35 cellular contexts compared by ENCODE assay signal in genomic region chrX:133294126-133294525, GRCh38.
DNase-seq lines count a peak whose midpoint lies in the region; ATAC-seq, FAIRE-seq and TF ChIP-seq lines count a peak whose summit lies in the region.
"Had no signal": no experiment of that assay in that cellular context is flagged by ENCODE, and none has a peak within 500 bp of the region (broad histone marks: within the 10 kb centered on the region; RNA-seq: fewer than 3 reads in every experiment).

No MANE protein-coding gene starts in this region.

- TF ChIP-seq POLR2A in H1 (IDR thresholded peaks at IDR 0.05; ENCODE audit: control extremely low read depth in 1 of 2, low read depth in 2 of 2, low read length in 2 of 2) (no peak), thyroid gland (IDR thresholded peaks at IDR 0.05) (no peak), heart left ventricle (IDR thresholded peaks at IDR 0.05) (no peak)

- peak; percentile 35 for DNase-seq in AG10803 (ENCODE audit: low read depth)
- peak; percentile 88 for DNase-seq in M059J (ENCODE audit: low read depth)
- no peak for DNase-seq in H1 (ENCODE audit: low read depth in 1 of 2, low spot score in 2 of 2)
- DNase-seq in myocyte (ENCODE audit: low read depth): peak; percentile 0
- DNase-seq in thyroid gland: no peak
- no peak for DNase-seq in DMS 273 (lab: John Stamatoyannopoulos, UW; ENCODE audit: unreplicated experiment)
- DNase-seq in heart left ventricle: no peak
- no peak for DNase-seq in activated CD8-positive, alpha-beta T cell treated with anti-CD3 and anti-CD28 coated beads, Interleukin-2, amount 10 ng/mL, durations not matched to agents 7 days and 5 days
- DNase-seq: activated B cell treated with CpG ODN at 0.5 μM for 24 hours; activated naive CD4-positive, alpha-beta T cell treated with anti-CD3 and anti-CD28 coated beads for 36 hours; Caco-2; DND-41; esophagus squamous epithelium; HFFc6; Karpas-422; midbrain; naive thymus-derived CD8-positive, alpha-beta T cell; NCI-H1092 treated with DMSO at 0.1 percent for 48 hours; NCI-H1930; NCI-H526; SIG-M5; stimulated activated CD4-positive, alpha-beta T cell treated with anti-CD3 and anti-CD28 coated beads, Interleukin-1b, Interleukin-23, amount 100 ng/mL, for 48 hours; stimulated activated CD8-positive, alpha-beta memory T cell treated with anti-CD3 and anti-CD28 coated beads, Interleukin-4, amount 100 ng/mL, for 48 hours; stimulated activated naive CD8-positive, alpha-beta T cell treated with anti-CD3 and anti-CD28 coated beads, Interleukin-15, amount 100 ng/mL, for 72 hours; T1000; transverse colon had no signal

- no peak for ATAC-seq in heart left ventricle
- ATAC-seq in activated CD8-positive, alpha-beta T cell treated with anti-CD3 and anti-CD28 coated beads, Interleukin-2, amount 10 ng/mL, durations not matched to agents 7 days and 5 days: no peak
- ATAC-seq: naive thymus-derived CD8-positive, alpha-beta T cell; Panc1; stimulated activated naive CD8-positive, alpha-beta T cell treated with anti-CD3 and anti-CD28 coated beads, Interleukin-15, amount 100 ng/mL, for 72 hours had no signal

- no peak overlapping the region for H2BK20ac ChIP-seq in H1 (ENCODE audit: low read length)

- no peaks in the 10 kb centered on the region for H3K79me2 ChIP-seq in H1 (ENCODE audit: control insufficient read depth in 1 of 2, insufficient read depth in 2 of 2, low read length in 2 of 2)

- no peak overlapping the region for H2AK5ac ChIP-seq in H1 (ENCODE audit: low read depth, low read length)

- H3K36me3 Mint-ChIP-seq in activated CD8-positive, alpha-beta T cell treated with anti-CD3 and anti-CD28 coated beads, Interleukin-2, amount 10 ng/mL, durations not matched to agents 7 days and 5 days (ENCODE audit: low read depth): no peaks in the 10 kb centered on the region
- H3K36me3 Mint-ChIP-seq: naive thymus-derived CD8-positive, alpha-beta T cell had no signal

- intact Hi-C loops in thyroid gland (cut with DNase I) (no loop called here), heart left ventricle (cut with DNase I) (no loop called here)

- TF ChIP-seq RAD21 in H1 (IDR thresholded peaks at IDR 0.05 in 1 of 2, conservative IDR thresholded peaks at IDR 0.05 in 1 of 2; ENCODE audit: low read depth in 2 of 2, low read length in 2 of 2): no peak

- no peak overlapping the region for H4K8ac ChIP-seq in H1 (ENCODE audit: extremely low read depth, insufficient read depth, low read length)

- H3K27me3 Mint-ChIP-seq in activated CD8-positive, alpha-beta T cell treated with anti-CD3 and anti-CD28 coated beads, Interleukin-2, amount 10 ng/mL, durations not matched to agents 7 days and 5 days (ENCODE audit: low read depth): no peaks in the 10 kb centered on the region
- H3K27me3 Mint-ChIP-seq: activated B cell treated with CpG ODN at 0.5 μM for 24 hours; stimulated activated naive CD8-positive, alpha-beta T cell treated with anti-CD3 and anti-CD28 coated beads, Interleukin-15, amount 100 ng/mL, for 72 hours had no signal

- H3K4me3 Mint-ChIP-seq in activated CD8-positive, alpha-beta T cell treated with anti-CD3 and anti-CD28 coated beads, Interleukin-2, amount 10 ng/mL, durations not matched to agents 7 days and 5 days: no peak overlapping the region
- H3K4me3 Mint-ChIP-seq: activated B cell treated with CpG ODN at 0.5 μM for 24 hours; activated naive CD4-positive, alpha-beta T cell treated with anti-CD3 and anti-CD28 coated beads for 36 hours; activated T-helper 1 cell treated with anti-CD3 and anti-CD28 coated beads, Interleukin-12 subunit alpha, Interleukin-12 subunit beta, Interleukin-2, Interleukin-4 antibody, amounts not matched to agents 30 ng/mL and 10 ng/mL and 1 ng/mL, durations not matched to agents 14 hours and 24 hours and 36 hours; HFFc6; naive thymus-derived CD8-positive, alpha-beta T cell; stimulated activated naive CD8-positive, alpha-beta T cell treated with anti-CD3 and anti-CD28 coated beads, Interleukin-15, amount 100 ng/mL, for 72 hours had no signal

- no peak overlapping the region for H2AFZ ChIP-seq in H1 (ENCODE audit: low read length)

- H3K27me3 ChIP-seq in H1 (replicated peaks in 1 of 4; ENCODE audit: control insufficient read depth in 3 of 4, extremely low read depth in 1 of 4, insufficient read depth in 3 of 4, low read length in 3 of 4): no peaks in the 10 kb centered on the region
- H3K27me3 ChIP-seq in thyroid gland: no peaks in the 10 kb centered on the region
- peaks cover 0 to 5% (median 0%) of the 10 kb centered on the region in 9 donors for H3K27me3 ChIP-seq in heart left ventricle
- H3K27me3 ChIP-seq: adrenal gland, esophagus squamous epithelium, transverse colon had no signal

- H3K14ac ChIP-seq in H1 (ENCODE audit: insufficient read length): no peak overlapping the region

- CTCF ChIA-PET in H1 (lab: Charles Lee; ENCODE audit: partially characterized antibody): interaction anchor here (0.7 kb wide), 1 partner anchor 1203 kb away, joined by 3 read pairs; no protein-coding TSS in a partner anchor
- CTCF ChIA-PET in activated CD8-positive, alpha-beta T cell treated with anti-CD3 and anti-CD28 coated beads, Interleukin-2, amount 10 ng/mL, durations not matched to agents 7 days and 5 days (lab: Charles Lee): no interaction called here

- no peak overlapping the region for H3K4me2 ChIP-seq in H1 (ENCODE audit: insufficient read depth in 1 of 2, low read depth in 2 of 2, low read length in 2 of 2)
- H3K4me2 ChIP-seq: BLaER1 treated with 17β-estradiol and CSF1 and Interleukin-3, amounts not matched to agents 10 nM and 100 nM had no signal

- no peak overlapping the region for H3K18ac ChIP-seq in H1 (ENCODE audit: extremely low read depth, low read length)

- POLR2A ChIA-PET in H1 (lab: Charles Lee; ENCODE audit: partially characterized antibody): no interaction called here
- POLR2A ChIA-PET in activated CD8-positive, alpha-beta T cell treated with anti-CD3 and anti-CD28 coated beads, Interleukin-2, amount 10 ng/mL, durations not matched to agents 7 days and 5 days (lab: Charles Lee): no interaction called here

- H3K23ac ChIP-seq in H1 (ENCODE audit: insufficient read length): no peak overlapping the region

- no peak overlapping the region for H3K9ac ChIP-seq in H1 (replicated peaks in 1 of 4; ENCODE audit: extremely low read depth in 1 of 4, low read depth in 3 of 4, low read length in 3 of 4)
- H3K9ac ChIP-seq: BLaER1 treated with 17β-estradiol and CSF1 and Interleukin-3, amounts not matched to agents 10 nM and 100 nM had no signal

- H4K20me1 ChIP-seq in H1 (replicated peaks in 1 of 2; ENCODE audit: control insufficient read depth in 1 of 2, insufficient read depth in 2 of 2, low read length in 2 of 2): no peaks in the 10 kb centered on the region
- H4K20me1 ChIP-seq: BLaER1 treated with 17β-estradiol and CSF1 and Interleukin-3, amounts not matched to agents 10 nM and 100 nM had no signal

- no peak overlapping the region for H3K56ac ChIP-seq in H1 (replicated peaks; ENCODE audit: insufficient read length, low read depth, low read length)

- H4K5ac ChIP-seq in H1 (ENCODE audit: insufficient read length, low read depth, low read length): no peak overlapping the region

- H2BK120ac ChIP-seq in H1 (replicated peaks; ENCODE audit: low read depth, low read length): no peak overlapping the region

- no peaks in the 10 kb centered on the region for H3K23me2 ChIP-seq in H1 (ENCODE audit: low read depth, low read length)

- no peak overlapping the region for H3K27ac ChIP-seq in H1 (ENCODE audit: low read depth, low read length)
- no peak overlapping the region for H3K27ac ChIP-seq in thyroid gland
- H3K27ac ChIP-seq in heart left ventricle: no peak overlapping the region
- H3K27ac ChIP-seq: adrenal gland; BLaER1 treated with 17β-estradiol and CSF1 and Interleukin-3, amounts not matched to agents 10 nM and 100 nM; coronary artery; esophagus squamous epithelium; HL-60; skin epidermis; transverse colon had no signal

- no peaks in the 10 kb centered on the region for H3K79me1 ChIP-seq in H1 (ENCODE audit: low read depth, low read length)

- H4K91ac ChIP-seq in H1 (replicated peaks; ENCODE audit: insufficient read length, low read length): no peak overlapping the region

- FAIRE-seq in H1 (lab: Jason Lieb, UNC): no peak
- FAIRE-seq: bronchial epithelial cell, islet of Langerhans had no signal

- H3K9me3 ChIP-seq in H1 (ENCODE audit: insufficient read depth in 2 of 2, low read depth in 1 of 2, low read length in 1 of 2) (no peaks in the 10 kb centered on the region), thyroid gland (no peaks in the 10 kb centered on the region), heart left ventricle (peaks cover 0 to 6% (median 0%) of the 10 kb centered on the region in 12 donors)
- H3K9me3 ChIP-seq: adrenal gland, Caco-2, esophagus squamous epithelium, transverse colon had no signal

- H3K4me1 Mint-ChIP-seq in activated CD8-positive, alpha-beta T cell treated with anti-CD3 and anti-CD28 coated beads, Interleukin-2, amount 10 ng/mL, durations not matched to agents 7 days and 5 days (ENCODE audit: low read depth): no peaks in the 10 kb centered on the region
- H3K4me1 Mint-ChIP-seq: activated B cell treated with CpG ODN at 0.5 μM for 24 hours; naive thymus-derived CD8-positive, alpha-beta T cell; stimulated activated naive CD8-positive, alpha-beta T cell treated with anti-CD3 and anti-CD28 coated beads, Interleukin-15, amount 100 ng/mL, for 72 hours had no signal

- H3K4ac ChIP-seq in H1 (replicated peaks; ENCODE audit: insufficient read length, low read depth, low read length): no peak overlapping the region

- H2BK12ac ChIP-seq in H1 (ENCODE audit: low read depth, low read length): no peak overlapping the region

- no peak for TF ChIP-seq EP300 in H1 (IDR thresholded peaks at IDR 0.05; ENCODE audit: borderline replicate concordance in 1 of 2, low read depth in 2 of 2, low read length in 2 of 2)

- no peak overlapping the region for H3K27ac Mint-ChIP-seq in activated CD8-positive, alpha-beta T cell treated with anti-CD3 and anti-CD28 coated beads, Interleukin-2, amount 10 ng/mL, durations not matched to agents 7 days and 5 days
- H3K27ac Mint-ChIP-seq: activated B cell treated with CpG ODN at 0.5 μM for 24 hours; activated naive CD4-positive, alpha-beta T cell treated with anti-CD3 and anti-CD28 coated beads for 36 hours; activated T-helper 1 cell treated with anti-CD3 and anti-CD28 coated beads, Interleukin-12 subunit alpha, Interleukin-12 subunit beta, Interleukin-2, Interleukin-4 antibody, amounts not matched to agents 30 ng/mL and 10 ng/mL and 1 ng/mL, durations not matched to agents 14 hours and 24 hours and 36 hours; HFFc6; naive thymus-derived CD8-positive, alpha-beta T cell; stimulated activated naive CD8-positive, alpha-beta T cell treated with anti-CD3 and anti-CD28 coated beads, Interleukin-15, amount 100 ng/mL, for 72 hours had no signal

- H3K4me3 ChIP-seq in AG10803 (ENCODE audit: low read length): no peak overlapping the region
- H3K4me3 ChIP-seq in H1 (ENCODE audit: extremely low read depth in 1 of 4, insufficient read depth in 2 of 4, low read depth in 3 of 4, low read length in 4 of 4): no peak overlapping the region
- no peak overlapping the region for H3K4me3 ChIP-seq in thyroid gland (replicated peaks in 1 of 3)
- no peak overlapping the region for H3K4me3 ChIP-seq in heart left ventricle
- H3K4me3 ChIP-seq: adrenal gland; BLaER1 treated with 17β-estradiol and CSF1 and Interleukin-3, amounts not matched to agents 10 nM and 100 nM; coronary artery; esophagus squamous epithelium; skin epidermis; transverse colon had no signal

- H3K4me1 ChIP-seq in H1 (replicated peaks in 1 of 4; ENCODE audit: control insufficient read depth in 3 of 4, insufficient read depth in 4 of 4, low read length in 3 of 4) (no peaks in the 10 kb centered on the region), thyroid gland (no peaks in the 10 kb centered on the region), heart left ventricle (no peaks in the 10 kb centered on the region)
- H3K4me1 ChIP-seq: adrenal gland; BLaER1 treated with 17β-estradiol and CSF1 and Interleukin-3, amounts not matched to agents 10 nM and 100 nM; Caco-2; esophagus squamous epithelium; transverse colon had no signal

- H2BK15ac ChIP-seq in H1 (ENCODE audit: low read length): no peak overlapping the region

- no peak overlapping the region for H2BK5ac ChIP-seq in H1 (ENCODE audit: low read depth, low read length)

- TF ChIP-seq CTCF in AG10803 (conservative IDR thresholded peaks at IDR 0.05; ENCODE audit: low read length) (no peak), H1 (IDR thresholded peaks at IDR 0.05; ENCODE audit: control extremely low read depth in 1 of 3, insufficient read depth in 1 of 3, low read depth in 1 of 3, low read length in 3 of 3) (no peak), thyroid gland (IDR thresholded peaks at IDR 0.05) (no peak), heart left ventricle (IDR thresholded peaks at IDR 0.05) (no peak)

- 71% methylated on average over 1 of the region's 1 CpG; no CpG with 5 or more reads in 1 of the 2 experiments for WGBS in H1 (ENCODE audit: extremely low coverage in 1 of 2, insufficient coverage in 1 of 2, insufficient read length in 1 of 2, insufficient replicate concordance in 2 of 2, low coverage in 1 of 2, low lambda C conversion rate in 2 of 2, missing lambda C conversion rate in 1 of 2), 2 experiments
- WGBS in thyroid gland, 2 donors: 80% methylated on average over 1 of the region's 1 CpG
- WGBS in heart left ventricle, 4 donors: 53 to 92% (median 67%) methylated on average over 1 of the region's 1 CpG

- no peaks in the 10 kb centered on the region for H3K9me3 Mint-ChIP-seq in activated CD8-positive, alpha-beta T cell treated with anti-CD3 and anti-CD28 coated beads, Interleukin-2, amount 10 ng/mL, durations not matched to agents 7 days and 5 days (ENCODE audit: insufficient read depth)
- H3K9me3 Mint-ChIP-seq: activated B cell treated with CpG ODN at 0.5 μM for 24 hours; activated naive CD4-positive, alpha-beta T cell treated with anti-CD3 and anti-CD28 coated beads for 36 hours; activated T-helper 1 cell treated with anti-CD3 and anti-CD28 coated beads, Interleukin-12 subunit alpha, Interleukin-12 subunit beta, Interleukin-2, Interleukin-4 antibody, amounts not matched to agents 30 ng/mL and 10 ng/mL and 1 ng/mL, durations not matched to agents 14 hours and 24 hours and 36 hours; HFFc6; stimulated activated naive CD8-positive, alpha-beta T cell treated with anti-CD3 and anti-CD28 coated beads, Interleukin-15, amount 100 ng/mL, for 72 hours had no signal

- H3K36me3 ChIP-seq in H1 (ENCODE audit: control insufficient read depth in 2 of 4, insufficient read depth in 4 of 4, low read length in 3 of 4): peaks cover 0 to 18% (median 8%) of the 10 kb centered on the region in 4 experiments; a peak in 4 of 8 replicates
- H3K36me3 ChIP-seq in thyroid gland: no peaks in the 10 kb centered on the region
- H3K36me3 ChIP-seq in heart left ventricle: no peaks in the 10 kb centered on the region
- H3K36me3 ChIP-seq: adrenal gland; BLaER1 treated with 17β-estradiol and CSF1 and Interleukin-3, amounts not matched to agents 10 nM and 100 nM; esophagus squamous epithelium; transverse colon had no signal

Comparison
In these comparisons a context has a peak if more than half of its experiments do, and no peak if none do; other contexts are left out.
1. DNase-seq: peak in AG10803 (single experiment), M059J (single experiment) and myocyte (single experiment); none in H1 (0 of 2), thyroid gland (0 of 2), DMS 273 (single experiment), heart left ventricle (0 of 5) and activated CD8-positive, alpha-beta T cell treated with anti-CD3 and anti-CD28 coated beads, Interleukin-2, amount 10 ng/mL, durations not matched to agents 7 days and 5 days (single experiment).